In genomic region chr7:116517626-116518025, GRCh38 we compare ENCODE assay signal across 25 cellular contexts. TPM values are rescaled to one million over a fixed set of nuclear protein-coding genes. Genes with fewer than 3 reads are reported as not detected.
"Had no signal": no experiment of that assay in that cellular context is flagged by ENCODE, and none has a peak within 500 bp of the region (broad histone marks: within the 10 kb centered on the region; RNA-seq: fewer than 3 reads in every experiment).

No MANE protein-coding gene starts in this region.

- H3K36me3 Mint-ChIP-seq: activated CD8-positive, alpha-beta memory T cell treated with anti-CD3 and anti-CD28 coated beads, Interleukin-2, amount 10 ng/mL, durations not matched to agents 7 days and 5 days; activated naive CD8-positive, alpha-beta T cell had no signal

- H3K9me3 Mint-ChIP-seq: activated naive CD4-positive, alpha-beta T cell treated with anti-CD3 and anti-CD28 coated beads for 36 hours; activated T-cell treated with anti-CD3 and anti-CD28 coated beads, Interleukin-2, amount 50 U/mL, for 4 hours; T-helper 1 cell treated with Interleukin-12 subunit alpha and Interleukin-12 subunit beta and Interleukin-4 antibody, amounts not matched to agents 30 μg/mL and 1 μg/mL, for 36 hours had no signal

- H3K4me3 Mint-ChIP-seq: activated CD8-positive, alpha-beta memory T cell treated with anti-CD3 and anti-CD28 coated beads, Interleukin-2, amount 10 ng/mL, durations not matched to agents 7 days and 5 days; activated naive CD4-positive, alpha-beta T cell treated with anti-CD3 and anti-CD28 coated beads for 36 hours; activated naive CD8-positive, alpha-beta T cell; activated T-cell treated with anti-CD3 and anti-CD28 coated beads, Interleukin-2, amount 50 U/mL, for 4 hours; T-helper 1 cell treated with Interleukin-12 subunit alpha and Interleukin-12 subunit beta and Interleukin-4 antibody, amounts not matched to agents 30 μg/mL and 1 μg/mL, for 36 hours had no signal

- DNase-seq: activated CD4-positive, alpha-beta T cell treated with anti-CD3 and anti-CD28 coated beads for 4 hours; activated CD4-positive, alpha-beta T cell treated with anti-CD3 and anti-CD28 coated beads, Interleukin-2, amount 50 U/mL, for 4 hours; activated CD8-positive, alpha-beta memory T cell treated with anti-CD3 and anti-CD28 coated beads, Interleukin-2, amount 10 ng/mL, durations not matched to agents 7 days and 5 days; activated gamma-delta T cell; activated naive CD4-positive, alpha-beta T cell treated with anti-CD3 and anti-CD28 coated beads for 36 hours; activated T-cell treated with anti-CD3 and anti-CD28 coated beads, Interleukin-2, amount 50 U/mL, for 4 hours; brain microvascular endothelial cell; KG1; MG63; MV-4-11; NCI-H1092 treated with DMSO at 0.1 percent for 48 hours; NCI-H1417 treated with DMSO at 0.1 percent for 48 hours; NCI-H1694; NCI-H2029 treated with DMSO at 0.1 percent for 48 hours; NCI-H345; NCI-H510A; NCI-H526 treated with DMSO at 0.1 percent for 48 hours; NCI-H82; RPMI8226 had no signal

- H3K27ac Mint-ChIP-seq: activated CD8-positive, alpha-beta memory T cell treated with anti-CD3 and anti-CD28 coated beads, Interleukin-2, amount 10 ng/mL, durations not matched to agents 7 days and 5 days; activated naive CD4-positive, alpha-beta T cell treated with anti-CD3 and anti-CD28 coated beads for 36 hours; activated naive CD8-positive, alpha-beta T cell; T-helper 1 cell treated with Interleukin-12 subunit alpha and Interleukin-12 subunit beta and Interleukin-4 antibody, amounts not matched to agents 30 μg/mL and 1 μg/mL, for 36 hours had no signal

- ATAC-seq: activated CD4-positive, CD25-positive, alpha-beta regulatory T cell treated with anti-CD3 and anti-CD28 coated beads, Interleukin-2, amount 50 U/mL, for 24 hours; activated CD8-positive, alpha-beta memory T cell treated with anti-CD3 and anti-CD28 coated beads, Interleukin-2, amount 10 ng/mL, durations not matched to agents 7 days and 5 days; activated T-cell treated with anti-CD3 and anti-CD28 coated beads, Interleukin-2, amount 50 U/mL, for 4 hours; Right ventricle myocardium inferior had no signal

- H3K9me3 ChIP-seq: MG63 had no signal

- H3K27me3 ChIP-seq: brain microvascular endothelial cell, cardiac muscle cell, MG63 had no signal

- H3K36me3 ChIP-seq: brain microvascular endothelial cell, cardiac muscle cell, MG63 had no signal

- H3K4me3 ChIP-seq: cardiac muscle cell, MG63 had no signal

- H3K27ac ChIP-seq: brain microvascular endothelial cell, cardiac muscle cell had no signal

RNA-seq across cellular contexts. Expression of gene CAV1, which starts 7.2 kb away (rescaled TPM):
- total RNA-seq: OCI-LY7 had no signal

RNA-seq across cellular contexts. Expression of gene CAV2, which starts 18.1 kb away (rescaled TPM):
- total RNA-seq: activated naive CD4-positive, alpha-beta T cell treated with anti-CD3 and anti-CD28 coated beads for 36 hours; OCI-LY7 had no signal
